Comparison of ENCODE assay signal across 30 cellular contexts in the genomic region with DNA sequence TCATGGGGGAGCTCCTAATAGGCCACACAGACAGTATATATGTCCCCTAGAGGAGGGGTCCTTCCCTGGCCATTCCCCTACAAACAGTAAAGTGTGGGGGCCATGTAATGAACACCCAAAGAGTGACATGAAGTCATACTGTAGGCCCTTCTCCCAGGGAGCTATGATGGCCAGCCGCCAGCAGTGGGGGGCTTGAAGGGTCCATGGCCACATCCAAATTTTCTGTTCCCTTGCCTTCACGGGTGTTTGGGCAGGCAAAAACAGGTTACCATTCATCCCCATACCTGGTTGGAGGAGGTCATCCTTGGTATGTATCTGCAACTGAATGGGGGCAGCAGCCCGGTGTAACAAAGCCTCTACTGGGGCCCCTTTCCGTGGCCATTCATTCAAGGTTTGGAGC.
"Had no signal": no experiment of that assay in that cellular context is flagged by ENCODE, and none has a peak within 500 bp of the region (broad histone marks: within the 10 kb centered on the region; RNA-seq: fewer than 3 reads in every experiment).

No MANE protein-coding gene starts in this region.

- H3K4me1 ChIP-seq: adrenal gland, ascending aorta, body of pancreas, breast epithelium had no signal

- H3K36me3 ChIP-seq: adrenal gland, ascending aorta, brain microvascular endothelial cell, breast epithelium, cardiac muscle cell had no signal

- H3K4me3 ChIP-seq: adrenal gland, ascending aorta, body of pancreas, breast epithelium, cardiac muscle cell had no signal

- DNase-seq: activated effector memory CD4-positive, alpha-beta T cell treated with anti-CD3 and anti-CD28 coated beads, Interleukin-2, amount 50 U/mL, for 16 hours; activated effector memory CD4-positive, alpha-beta T cell treated with Interleukin-2 at 50 U/mL for 16 hours; activated gamma-delta T cell; activated gamma-delta T cell treated with Interleukin-2 at 50 U/mL for 16 hours; activated naive CD4-positive, alpha-beta T cell; activated naive CD4-positive, alpha-beta T cell treated with anti-CD3 and anti-CD28 coated beads for 36 hours; activated naive CD4-positive, alpha-beta T cell treated with anti-CD3 and anti-CD28 coated beads, Interleukin-2, amount 10 ng/mL, durations not matched to agents 7 days and 5 days; activated naive CD4-positive, alpha-beta T cell treated with anti-CD3 and anti-CD28 coated beads, Interleukin-2, amount 50 U/mL, for 16 hours; activated naive CD4-positive, alpha-beta T cell treated with Interleukin-2 at 50 U/mL for 16 hours; activated naive CD8-positive, alpha-beta T cell treated with anti-CD3 and anti-CD28 coated beads for 36 hours; activated naive CD8-positive, alpha-beta T cell treated with anti-CD3 and anti-CD28 coated beads, Interleukin-2, amount 10 ng/mL, durations not matched to agents 7 days and 5 days; activated naive CD8-positive, alpha-beta T cell treated with anti-CD3 and anti-CD28 coated beads, Interleukin-2, amount 50 U/mL, for 24 hours; activated T-cell treated with anti-CD3 and anti-CD28 coated beads, Interleukin-2, amount 50 U/mL, for 1 hour; activated T-cell treated with anti-CD3 and anti-CD28 coated beads, Interleukin-2, amount 50 U/mL, for 24 hours; activated T-cell treated with anti-CD3 and anti-CD28 coated beads, Interleukin-2, amount 50 U/mL, for 4 hours; activated T-cell treated with anti-CD3 and anti-CD28 coated beads, Interleukin-2, amount 50 U/mL, for 48 hours; activated T-cell treated with anti-CD3 and anti-CD28 coated beads, Interleukin-2, amount 50 U/mL, for 72 hours; adrenal gland; amniotic stem cell; amygdala; anterior cingulate cortex; aorta; body of pancreas; brain microvascular endothelial cell; caudate nucleus; central memory CD4-positive, alpha-beta T cell; cerebellar nuclear complex had no signal

- H3K27me3 ChIP-seq: adrenal gland, ascending aorta, body of pancreas, brain microvascular endothelial cell, breast epithelium, cardiac muscle cell had no signal

- H3K27ac ChIP-seq: adrenal gland, ascending aorta, body of pancreas, brain microvascular endothelial cell, breast epithelium, cardiac muscle cell had no signal

- H3K9me3 ChIP-seq: adrenal gland, ascending aorta, body of pancreas had no signal
